1 cellular context compared by ENCODE assay signal in the genomic region with DNA sequence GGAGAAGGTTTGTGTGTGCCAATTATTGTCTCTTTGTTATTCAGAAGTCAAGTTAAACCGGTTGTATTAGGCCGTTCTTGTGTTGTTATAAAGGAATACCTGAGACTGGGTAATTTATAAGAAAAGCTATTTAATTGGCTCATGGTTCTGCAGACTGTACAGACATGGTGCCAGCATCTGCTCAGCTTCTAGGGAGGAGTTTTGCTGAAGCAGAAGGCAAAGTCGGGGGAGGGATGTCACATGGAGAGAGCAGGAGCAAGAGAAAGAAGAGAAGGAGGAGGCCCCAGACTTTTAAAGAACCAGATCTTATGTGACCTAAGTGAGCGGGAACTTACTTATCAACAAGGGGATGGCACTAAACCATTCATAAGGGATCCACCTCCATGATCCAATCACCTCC.
TF ChIP-seq lines count a peak whose summit lies in the region.

No MANE protein-coding gene starts in this region.

TF ChIP-seq in WTC11, 78 proteins besides CTCF, POLR2A, EP300 and RAD21 (continued from another document):
- TF ChIP-seq, protein P1, sequence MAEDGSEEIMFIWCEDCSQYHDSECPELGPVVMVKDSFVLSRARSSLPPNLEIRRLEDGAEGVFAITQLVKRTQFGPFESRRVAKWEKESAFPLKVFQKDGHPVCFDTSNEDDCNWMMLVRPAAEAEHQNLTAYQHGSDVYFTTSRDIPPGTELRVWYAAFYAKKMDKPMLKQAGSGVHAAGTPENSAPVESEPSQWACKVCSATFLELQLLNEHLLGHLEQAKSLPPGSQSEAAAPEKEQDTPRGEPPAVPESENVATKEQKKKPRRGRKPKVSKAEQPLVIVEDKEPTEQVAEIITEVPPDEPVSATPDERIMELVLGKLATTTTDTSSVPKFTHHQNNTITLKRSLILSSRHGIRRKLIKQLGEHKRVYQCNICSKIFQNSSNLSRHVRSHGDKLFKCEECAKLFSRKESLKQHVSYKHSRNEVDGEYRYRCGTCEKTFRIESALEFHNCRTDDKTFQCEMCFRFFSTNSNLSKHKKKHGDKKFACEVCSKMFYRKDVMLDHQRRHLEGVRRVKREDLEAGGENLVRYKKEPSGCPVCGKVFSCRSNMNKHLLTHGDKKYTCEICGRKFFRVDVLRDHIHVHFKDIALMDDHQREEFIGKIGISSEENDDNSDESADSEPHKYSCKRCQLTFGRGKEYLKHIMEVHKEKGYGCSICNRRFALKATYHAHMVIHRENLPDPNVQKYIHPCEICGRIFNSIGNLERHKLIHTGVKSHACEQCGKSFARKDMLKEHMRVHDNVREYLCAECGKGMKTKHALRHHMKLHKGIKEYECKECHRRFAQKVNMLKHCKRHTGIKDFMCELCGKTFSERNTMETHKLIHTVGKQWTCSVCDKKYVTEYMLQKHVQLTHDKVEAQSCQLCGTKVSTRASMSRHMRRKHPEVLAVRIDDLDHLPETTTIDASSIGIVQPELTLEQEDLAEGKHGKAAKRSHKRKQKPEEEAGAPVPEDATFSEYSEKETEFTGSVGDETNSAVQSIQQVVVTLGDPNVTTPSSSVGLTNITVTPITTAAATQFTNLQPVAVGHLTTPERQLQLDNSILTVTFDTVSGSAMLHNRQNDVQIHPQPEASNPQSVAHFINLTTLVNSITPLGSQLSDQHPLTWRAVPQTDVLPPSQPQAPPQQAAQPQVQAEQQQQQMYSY (CRISPR knock-in tag; IDR thresholded peaks at IDR 0.05) = no peak
- no peak for TF ChIP-seq ZNF263 (CRISPR knock-in tag; IDR thresholded peaks at IDR 0.05; ENCODE audit: low read depth)
- TF ChIP-seq ETV6 (CRISPR knock-in tag; IDR thresholded peaks at IDR 0.05) = no peak
- TF ChIP-seq FOXJ3 (CRISPR knock-in tag; IDR thresholded peaks at IDR 0.05; ENCODE audit: borderline replicate concordance) = no peak
